22 cellular contexts compared by ENCODE assay signal in genomic region chr11:117749541-117749910, GRCh38. TPM values are rescaled to one million over a fixed set of nuclear protein-coding genes. Genes with fewer than 3 reads are reported as not detected.
A peak's percentile ranks its signal among the peaks of the same experiment; 100 is the strongest.
DNase-seq lines count a peak whose midpoint lies in the region; ATAC-seq and TF ChIP-seq lines count a peak whose summit lies in the region.
"Had no signal": no experiment of that assay in that cellular context is flagged by ENCODE, and none has a peak within 500 bp of the region (broad histone marks: within the 10 kb centered on the region; RNA-seq: fewer than 3 reads in every experiment).

No MANE protein-coding gene starts in this region.

- H3K27me3 ChIP-seq in dorsolateral prefrontal cortex (no peaks in the 10 kb centered on the region), GM23338 (ENCODE audit: insufficient read depth) (no peaks in the 10 kb centered on the region), mammary epithelial cell (ENCODE audit: insufficient read depth, low read length) (no peaks in the 10 kb centered on the region)

- no peak overlapping the region for H3K4me3 ChIP-seq in dorsolateral prefrontal cortex
- no peak overlapping the region for H3K4me3 ChIP-seq in mucosa of descending colon
- H3K4me3 ChIP-seq in GM23338 = no peak overlapping the region
- no peak overlapping the region for H3K4me3 ChIP-seq in mammary epithelial cell (replicated peaks in 1 of 3; ENCODE audit: insufficient read depth in 1 of 3, low read depth in 2 of 3, low read length in 3 of 3)
- H3K4me3 ChIP-seq: PC-9 had no signal

- H3K9me2 ChIP-seq in GM23338 (ENCODE audit: insufficient read depth) = no peaks in the 10 kb centered on the region

- H3K4me1 ChIP-seq in mucosa of descending colon (ENCODE audit: low read depth) (peaks cover 31% of the 10 kb centered on the region), GM23338 (ENCODE audit: insufficient read depth) (no peaks in the 10 kb centered on the region; the same call in 1 of the 2 replicates), mammary epithelial cell (ENCODE audit: insufficient read depth, low read length) (peaks cover 4% of the 10 kb centered on the region)

- dilution Hi-C loops in mammary epithelial cell (cut with HindIII; ENCODE audit: low sequenced_read_pairs) = no loop called here

- H3K4me1 Mint-ChIP-seq in brain (peaks cover 83% of the 10 kb centered on the region), GM23338 (peaks cover 18% of the 10 kb centered on the region)

- H3K4me2 ChIP-seq in GM23338 (no peak overlapping the region), mammary epithelial cell (ENCODE audit: insufficient read depth, low read depth, low read length) (no peak overlapping the region)
- H3K4me2 ChIP-seq: PC-9 had no signal

- H3F3A ChIP-seq in GM23338 (replicated peaks; ENCODE audit: low read depth) = no peaks in the 10 kb centered on the region

- DNase-seq in dorsolateral prefrontal cortex (peak in 4 of 10 donors; percentile 35 to 71 (median 48)), mucosa of descending colon (no peak), NCI-H510A treated with DMSO at 0.1 percent for 48 hours (lab: John Stamatoyannopoulos, UW) (no peak), hippocampal formation (lab: John Stamatoyannopoulos, UW) (no peak), GM23338 (ENCODE audit: low spot score) (no peak), mammary epithelial cell (no peak)
- DNase-seq: GF-D8, KG1, NCI-H1092, NCI-H1436, NCI-H187 treated with DMSO at 0.1 percent for 48 hours, NCI-H748 treated with DMSO at 0.1 percent for 48 hours, PC-9, RPMI8226, SHP77 treated with DMSO at 0.1 percent for 48 hours had no signal

- BruUV-seq in mammary epithelial cell (replicated peaks; lab: Mats Ljungman, UMichigan) = no TSS peak

- in situ Hi-C loops in mammary epithelial cell (cut with MboI; ENCODE audit: low sequenced_read_pairs in 2 of 2) = no loop called here

- intact Hi-C loops in dorsolateral prefrontal cortex (cut with DNase I) = no loop called here
- intact Hi-C loops in mucosa of descending colon (cut with DNase I, micrococcal nuclease) = no loop called here
- intact Hi-C loops in mammary epithelial cell (cut with micrococcal nuclease) = no loop called here

- TF ChIP-seq CTCF in brain (conservative IDR thresholded peaks at IDR 0.05) = no peak
- no peak for TF ChIP-seq CTCF in dorsolateral prefrontal cortex (IDR thresholded peaks at IDR 0.05 in 54 of 56, conservative IDR thresholded peaks at IDR 0.05 in 2 of 56; ENCODE audit: low read depth in 1 of 56, partially characterized antibody in 56 of 56)
- no peak for TF ChIP-seq CTCF in mucosa of descending colon (IDR thresholded peaks at IDR 0.05)
- no peak for TF ChIP-seq CTCF in GM23338 (conservative IDR thresholded peaks at IDR 0.05; ENCODE audit: low read depth in 2 of 2)
- no peak for TF ChIP-seq CTCF in mammary epithelial cell (conservative IDR thresholded peaks at IDR 0.05 in 1 of 2, IDR thresholded peaks at IDR 0.05 in 1 of 2; ENCODE audit: extremely low read depth in 1 of 2, insufficient read depth in 1 of 2, low read depth in 1 of 2, low read length in 2 of 2)

- no peaks in the 10 kb centered on the region for H3K79me2 ChIP-seq in GM23338 (replicated peaks; ENCODE audit: insufficient read depth)
- no peaks in the 10 kb centered on the region for H3K79me2 ChIP-seq in mammary epithelial cell (ENCODE audit: insufficient read depth, low read length)

- ATAC-seq in mucosa of descending colon (peak; percentile 9), GM23338 (no peak)

- H3K36me3 Mint-ChIP-seq in brain (no peaks in the 10 kb centered on the region), GM23338 (ENCODE audit: low read depth) (no peaks in the 10 kb centered on the region)

- WGBS in mammary epithelial cell (ENCODE audit: low coverage, missing lambda C conversion rate) = 78% methylated on average over 5 of the region's 8 CpGs

- peak overlapping the region; percentile 55 to 99 (median 92) for H3K27ac Mint-ChIP-seq in brain
- no peak overlapping the region for H3K27ac Mint-ChIP-seq in GM23338

- H3K9ac ChIP-seq in mammary epithelial cell (ENCODE audit: insufficient read depth, low read length) = no peak overlapping the region

- H3K27ac ChIP-seq in dorsolateral prefrontal cortex = peak overlapping the region; percentile 16 to 96 (median 85)
- H3K27ac ChIP-seq in temporal lobe (ENCODE audit: low read depth, low read length) = peak overlapping the region; percentile 86
- no peak overlapping the region for H3K27ac ChIP-seq in GM23338 (ENCODE audit: low read depth)
- H3K27ac ChIP-seq in mammary epithelial cell (ENCODE audit: insufficient read depth, low read depth, low read length) = no peak overlapping the region
- H3K27ac ChIP-seq: C4-2B, HL-60, PC-9 had no signal

- H4K20me1 ChIP-seq in GM23338 (replicated peaks; ENCODE audit: insufficient read depth) (no peaks in the 10 kb centered on the region), mammary epithelial cell (ENCODE audit: insufficient read depth, low read length) (peaks cover 2% of the 10 kb centered on the region)

- no peak overlapping the region for H3K4me3 Mint-ChIP-seq in brain
- no peak overlapping the region for H3K4me3 Mint-ChIP-seq in GM23338

- no peaks in the 10 kb centered on the region for H3K9me3 Mint-ChIP-seq in brain
- no peaks in the 10 kb centered on the region for H3K9me3 Mint-ChIP-seq in GM23338

- H3K36me3 ChIP-seq in mucosa of descending colon (ENCODE audit: low read depth) (no peaks in the 10 kb centered on the region), GM23338 (ENCODE audit: insufficient read depth) (no peaks in the 10 kb centered on the region), mammary epithelial cell (ENCODE audit: insufficient read depth, low read length) (no peaks in the 10 kb centered on the region)

- CTCF ChIA-PET in mammary epithelial cell (lab: Charles Lee; ENCODE audit: low non-redundant PET) = no interaction called here

- no peak overlapping the region for H2AFZ ChIP-seq in GM23338
- no peak overlapping the region for H2AFZ ChIP-seq in mammary epithelial cell (ENCODE audit: low read depth, low read length)
- H2AFZ ChIP-seq: PC-9 had no signal

- H3K9me3 ChIP-seq in mucosa of descending colon = no peaks in the 10 kb centered on the region
- no peaks in the 10 kb centered on the region for H3K9me3 ChIP-seq in mammary epithelial cell (replicated peaks; ENCODE audit: insufficient read depth, low read length)

- H3K27me3 Mint-ChIP-seq in brain = peaks cover 3% of the 10 kb centered on the region
- H3K27me3 Mint-ChIP-seq in GM23338 (ENCODE audit: insufficient read depth, low read depth, poor library complexity) = peaks cover 7% of the 10 kb centered on the region

TF ChIP-seq in GM23338, 12 proteins besides CTCF, POLR2A, EP300 and RAD21 (continues in another document):
- TF ChIP-seq STAT1 (IDR thresholded peaks at IDR 0.05; ENCODE audit: unreplicated experiment) (no peak), REST (IDR thresholded peaks at IDR 0.05; ENCODE audit: unreplicated experiment) (no peak), EZH2phosphoT487 (IDR thresholded peaks at IDR 0.05; ENCODE audit: unreplicated experiment) (no peak), ZNF331 (CRISPR knock-in tag; IDR thresholded peaks at IDR 0.05; ENCODE audit: low read depth) (no peak), EZH2 (IDR thresholded peaks at IDR 0.05; ENCODE audit: low read depth, unreplicated experiment) (no peak), NANOG (IDR thresholded peaks at IDR 0.05; ENCODE audit: borderline replicate concordance) (no peak), CREB1 (CRISPR knock-in tag; IDR thresholded peaks at IDR 0.05; ENCODE audit: low read depth) (no peak), POLR2AphosphoS5 (IDR thresholded peaks at IDR 0.05; ENCODE audit: low read depth) (no peak), JUNB (IDR thresholded peaks at IDR 0.05; ENCODE audit: unreplicated experiment) (no peak), ZNF114 (CRISPR knock-in tag; IDR thresholded peaks at IDR 0.05) (no peak)
- TF ChIP-seq, protein P1, sequence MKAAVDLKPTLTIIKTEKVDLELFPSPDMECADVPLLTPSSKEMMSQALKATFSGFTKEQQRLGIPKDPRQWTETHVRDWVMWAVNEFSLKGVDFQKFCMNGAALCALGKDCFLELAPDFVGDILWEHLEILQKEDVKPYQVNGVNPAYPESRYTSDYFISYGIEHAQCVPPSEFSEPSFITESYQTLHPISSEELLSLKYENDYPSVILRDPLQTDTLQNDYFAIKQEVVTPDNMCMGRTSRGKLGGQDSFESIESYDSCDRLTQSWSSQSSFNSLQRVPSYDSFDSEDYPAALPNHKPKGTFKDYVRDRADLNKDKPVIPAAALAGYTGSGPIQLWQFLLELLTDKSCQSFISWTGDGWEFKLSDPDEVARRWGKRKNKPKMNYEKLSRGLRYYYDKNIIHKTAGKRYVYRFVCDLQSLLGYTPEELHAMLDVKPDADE (IDR thresholded peaks at IDR 0.05) = no peak

RNA-seq across cellular contexts. Expression of gene DSCAML1, which starts 47.5 kb away (rescaled TPM):
- 9.6 TPM for polyA plus RNA-seq in brain (ENCODE audit: insufficient read depth, low read depth, low replicate concordance)
- 10 to 100 TPM; 16.1 to 61.7 (median 35.6) TPM for total RNA-seq in dorsolateral prefrontal cortex
- 1 to 10 TPM; 5.0 to 5.5 (median 5.3) TPM for total RNA-seq in mucosa of descending colon
- total RNA-seq in temporal lobe = 9.1 TPM
- total RNA-seq in GM23338 (2014; rRNA removed; shearing (Covaris generic)) = 0.17 and 0.19 TPM in 2 replicates
- 0.28 TPM in 1 of 2 replicates, not detected in the other for polyA plus RNA-seq in GM23338 (2016; fragmentation: Nextera tagmentation; extraction: Ambion mirVana)
- not detected for total RNA-seq in mammary epithelial cell
- 0.01 TPM for polyA plus RNA-seq in mammary epithelial cell
- polyA minus RNA-seq in mammary epithelial cell = not detected
- total RNA-seq: H4, HT-29, NCI-H460, PC-9 had no signal

Comparison
In these comparisons a context has a peak if more than half of its experiments do, and no peak if none do; other contexts are left out.
1. H3K27ac ChIP-seq: peak in dorsolateral prefrontal cortex (59 of 59) and temporal lobe (single experiment); none in GM23338 (single experiment) and mammary epithelial cell (single experiment).